Comparison of ENCODE assay signal across 11 cellular contexts in the genomic region with DNA sequence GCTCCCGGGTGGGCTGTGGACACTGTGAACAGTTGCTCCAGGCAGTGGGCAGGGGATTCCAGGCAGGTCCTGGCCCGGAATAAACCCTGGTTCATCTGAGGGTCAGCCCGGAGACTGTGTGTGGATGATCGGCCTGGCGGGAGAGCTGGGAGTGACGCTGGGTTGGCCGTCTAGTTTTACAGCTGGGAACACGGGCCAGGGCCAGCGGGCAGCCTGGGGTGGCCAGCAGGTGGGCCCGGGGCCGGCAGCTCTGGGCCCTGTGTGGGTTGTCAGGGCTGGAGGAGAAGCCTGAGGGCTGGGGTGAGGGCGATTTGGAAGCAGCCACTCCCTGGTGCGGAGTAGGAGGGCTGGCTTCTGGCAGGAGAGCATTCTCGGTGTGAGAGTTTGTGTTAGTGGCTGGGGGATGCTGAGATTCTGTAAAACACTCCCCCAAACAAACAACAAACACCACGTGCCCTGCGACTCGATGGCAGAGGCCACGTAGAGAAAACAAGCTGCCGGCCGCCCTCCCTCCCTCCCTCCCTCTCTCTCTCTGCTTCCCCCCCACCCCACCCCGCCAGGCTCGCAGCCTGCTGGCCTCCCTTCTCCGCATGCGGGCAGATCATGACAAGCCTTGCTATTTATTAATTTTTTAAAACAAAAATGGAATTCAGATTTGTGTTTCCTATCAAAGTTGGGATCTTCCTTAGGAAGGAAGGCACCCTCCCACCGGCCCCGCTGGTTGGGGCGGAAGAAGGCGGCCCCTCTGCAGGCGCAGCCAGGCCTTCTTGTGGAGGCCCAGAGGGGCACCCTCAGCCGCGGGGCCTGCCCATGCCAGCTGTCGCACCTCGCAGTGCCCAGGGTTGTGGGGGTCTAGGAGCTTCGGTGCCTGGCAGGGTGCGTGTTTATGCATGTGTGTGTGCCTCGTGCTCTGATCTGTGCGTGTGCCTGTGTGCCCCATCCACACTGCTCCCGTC. TPM values are rescaled to one million over a fixed set of nuclear protein-coding genes. Genes with fewer than 3 reads are reported as not detected.
DNase-seq lines count a peak whose midpoint lies in the region; ATAC-seq, FAIRE-seq and TF ChIP-seq lines count a peak whose summit lies in the region.
"Had no signal": no experiment of that assay in that cellular context is flagged by ENCODE, and none has a peak within 500 bp of the region (broad histone marks: within the 10 kb centered on the region; RNA-seq: fewer than 3 reads in every experiment).

No MANE protein-coding gene starts in this region.

- no peak for FAIRE-seq in urothelium cell line (lab: Jason Lieb, UNC)
- FAIRE-seq: GM18507, RCC 7860 had no signal

- H3K27ac Mint-ChIP-seq in endothelial cell (ENCODE audit: unreplicated experiment) (peak overlapping the region; percentile 70), mesothelial cell of epicardium (peak overlapping the region; percentile 86)

- no peak for TF ChIP-seq EP300 in transverse colon (IDR thresholded peaks at IDR 0.05; ENCODE audit: low read depth)

- no peak overlapping the region for H2AFZ ChIP-seq in PC-9

- no peaks in the 10 kb centered on the region for H3K36me3 Mint-ChIP-seq in endothelial cell (ENCODE audit: low read depth, unreplicated experiment)
- H3K36me3 Mint-ChIP-seq in mesothelial cell of epicardium = no peaks in the 10 kb centered on the region
- H3K36me3 Mint-ChIP-seq: activated naive CD8-positive, alpha-beta T cell had no signal

- H3K4me1 Mint-ChIP-seq in endothelial cell (ENCODE audit: unreplicated experiment) (peaks cover 8% of the 10 kb centered on the region), mesothelial cell of epicardium (peaks cover 27% of the 10 kb centered on the region)

- H3K4me1 ChIP-seq in PC-9 (replicated peaks; ENCODE audit: insufficient read depth) (peaks cover 63% of the 10 kb centered on the region), transverse colon (peaks cover 60 to 88% (median 79%) of the 10 kb centered on the region in 4 donors)

- H3K9me3 ChIP-seq in PC-9 (ENCODE audit: insufficient read depth, low read depth) = no peaks in the 10 kb centered on the region
- no peaks in the 10 kb centered on the region for H3K9me3 ChIP-seq in transverse colon

- H3K4me3 Mint-ChIP-seq in endothelial cell (ENCODE audit: unreplicated experiment) (no peak overlapping the region), mesothelial cell of epicardium (no peak overlapping the region)
- H3K4me3 Mint-ChIP-seq: activated naive CD8-positive, alpha-beta T cell had no signal

- no TSS peak for BruUV-seq in PC-9 (replicated peaks; lab: Mats Ljungman, UMichigan)

- TF ChIP-seq CTCF in PC-9 (conservative IDR thresholded peaks at IDR 0.05) (no peak), endothelial cell (IDR thresholded peaks at IDR 0.05; ENCODE audit: unreplicated experiment) (no peak), mesothelial cell of epicardium (IDR thresholded peaks at IDR 0.05; ENCODE audit: unreplicated experiment) (no peak), transverse colon (IDR thresholded peaks at IDR 0.05) (no peak)

- peak overlapping the region; percentile 87; the same call in 1 of the 2 replicates for H3K4me2 ChIP-seq in PC-9

- H3K36me3 ChIP-seq in PC-9 (ENCODE audit: low read depth) = no peaks in the 10 kb centered on the region
- no peaks in the 10 kb centered on the region for H3K36me3 ChIP-seq in transverse colon

- H3K9me2 ChIP-seq in PC-9 (ENCODE audit: insufficient read depth) = no peaks in the 10 kb centered on the region

- peaks cover 40% of the 10 kb centered on the region for H3F3A ChIP-seq in PC-9 (ENCODE audit: insufficient read depth, low read depth)

- peaks cover 89% of the 10 kb centered on the region for H3K79me2 ChIP-seq in PC-9 (ENCODE audit: low read depth)

- DNase-seq in PC-9 (no peak), endothelial cell (ENCODE audit: low spot score) (no peak), mesothelial cell of epicardium (ENCODE audit: low spot score in 2 of 2, unreplicated experiment in 2 of 2) (no peak), transverse colon (no peak), urothelium cell line (ENCODE audit: low spot score) (no peak)

- CTCF ChIA-PET in PC-9 (lab: Charles Lee) = no interaction called here

- H3K4me3 ChIP-seq in PC-9 (no peak overlapping the region), transverse colon (no peak overlapping the region)

- in situ Hi-C loops in transverse colon (cut with MboI; ENCODE audit: low pct_ligation_motif_present in 1 of 4, low pct_unique_long_range_greater_than_20kb in 1 of 4, low sequenced_read_pairs in 3 of 4) = no loop called here

- H3K27me3 ChIP-seq in PC-9 (ENCODE audit: insufficient read depth, low read depth) = no peaks in the 10 kb centered on the region
- H3K27me3 ChIP-seq in transverse colon = no peaks in the 10 kb centered on the region

- H3K27ac ChIP-seq in PC-9 = 0 out of 2 replicates have a peak overlapping the region, but pooled peaks have one; percentile 94
- H3K27ac ChIP-seq in transverse colon = peak overlapping the region; percentile 65 to 87 (median 78)

- H3K27me3 Mint-ChIP-seq in endothelial cell (ENCODE audit: unreplicated experiment) (peaks cover 10% of the 10 kb centered on the region), mesothelial cell of epicardium (ENCODE audit: low read depth) (no peaks in the 10 kb centered on the region)
- H3K27me3 Mint-ChIP-seq: activated naive CD8-positive, alpha-beta T cell had no signal

- H3K9me3 Mint-ChIP-seq in endothelial cell (ENCODE audit: unreplicated experiment) (no peaks in the 10 kb centered on the region), mesothelial cell of epicardium (no peaks in the 10 kb centered on the region)

- POLR2A ChIA-PET in PC-9 (lab: Charles Lee; ENCODE audit: unreplicated experiment) = interaction anchor here (0.7 kb wide), 1 partner anchor 22 kb away, joined by 3 read pairs; no protein-coding TSS in a partner anchor

- intact Hi-C loops in PC-9 (cut with micrococcal nuclease; ENCODE audit: unreplicated experiment) (no loop called here), transverse colon (cut with DNase I; ENCODE audit: low total_unique reads) (no loop called here)

- 72% methylated on average over 37 of the region's 38 CpGs; no CpG with 5 or more reads in 1 of the 2 donors for WGBS in transverse colon (ENCODE audit: low coverage in 1 of 2), 2 donors

- ATAC-seq in GM18858 (IDR thresholded peaks at IDR 0.05; ENCODE audit: unreplicated experiment) (no peak), GM21515 (IDR thresholded peaks at IDR 0.05; ENCODE audit: unreplicated experiment) (no peak), GM19351 (IDR thresholded peaks at IDR 0.05; ENCODE audit: unreplicated experiment) (no peak)

- no peak for TF ChIP-seq POLR2A in transverse colon (IDR thresholded peaks at IDR 0.05)

- peaks cover 8% of the 10 kb centered on the region for H4K20me1 ChIP-seq in PC-9 (ENCODE audit: insufficient read depth)

RNA-seq across cellular contexts. Expression of gene RXRA, which starts 49.5 kb away (rescaled TPM):
- total RNA-seq in PC-9 (2021) = 116 and 146 TPM in 2 replicates
- 83.3 TPM for total RNA-seq in endothelial cell (ENCODE audit: unreplicated experiment)
- total RNA-seq in mesothelial cell of epicardium = 43.7 to 46.0 TPM (median 45.0 TPM) in 3 replicates
- 10 to 100 TPM; 27.3 to 70.5 (median 58.6) TPM for total RNA-seq in transverse colon
